Comparison of ENCODE assay signal across 17 cellular contexts in the genomic region with DNA sequence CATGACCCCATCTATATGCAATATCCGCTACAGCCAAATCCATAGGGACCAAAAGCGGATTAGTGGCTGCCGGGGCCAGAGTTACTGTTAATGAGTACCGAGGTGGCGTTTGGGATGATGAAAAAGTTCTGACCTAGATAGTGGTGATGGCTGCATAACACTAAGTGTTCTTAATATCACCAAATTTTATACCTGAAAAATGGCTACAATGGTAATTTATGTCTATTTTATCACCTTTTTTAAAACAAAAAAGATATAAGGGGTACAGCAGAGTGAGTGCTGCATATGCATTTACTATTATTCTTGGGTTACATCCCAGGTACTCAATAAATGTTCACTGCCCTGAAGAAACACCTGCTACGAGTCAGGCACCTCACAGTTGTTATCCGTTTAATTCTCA. TPM values are rescaled to one million over a fixed set of nuclear protein-coding genes. Genes with fewer than 3 reads are reported as not detected.
"Had no signal": no experiment of that assay in that cellular context is flagged by ENCODE, and none has a peak within 500 bp of the region (broad histone marks: within the 10 kb centered on the region; RNA-seq: fewer than 3 reads in every experiment).

No MANE protein-coding gene starts in this region.

- ATAC-seq: activated CD8-positive, alpha-beta memory T cell treated with anti-CD3 and anti-CD28 coated beads, Interleukin-2, amount 10 ng/mL, durations not matched to agents 7 days and 5 days; gastroesophageal sphincter; heart left ventricle; sciatic nerve had no signal

- DNase-seq: activated CD4-positive, alpha-beta memory T cell treated with anti-CD3 and anti-CD28 coated beads, Interleukin-2, amount 10 ng/mL, durations not matched to agents 7 days and 5 days; activated CD8-positive, alpha-beta memory T cell treated with anti-CD3 and anti-CD28 coated beads, Interleukin-2, amount 10 ng/mL, durations not matched to agents 7 days and 5 days; aorta; cerebellar nuclear complex; cortex of kidney; kidney glomerular epithelial cell had no signal

- H3K9me3 ChIP-seq: breast epithelium, esophagus muscularis mucosa, gastroesophageal sphincter, heart left ventricle, ovary had no signal

- H3K27ac ChIP-seq: breast epithelium, esophagus muscularis mucosa, gastroesophageal sphincter, heart left ventricle, ovary had no signal

- H3K4me3 ChIP-seq: ovary had no signal

- H3K36me3 ChIP-seq: breast epithelium, esophagus muscularis mucosa, gastroesophageal sphincter, heart left ventricle, ovary had no signal

RNA-seq across cellular contexts. Expression of a gene that starts 0.8 kb away (rescaled TPM):
- total RNA-seq: activated B cell treated with CpG ODN at 0.5 μM for 24 hours; activated CD4-positive, alpha-beta memory T cell treated with anti-CD3 and anti-CD28 coated beads, Interleukin-2, amount 10 ng/mL, durations not matched to agents 7 days and 5 days; activated CD8-positive, alpha-beta memory T cell treated with anti-CD3 and anti-CD28 coated beads, Interleukin-2, amount 10 ng/mL, durations not matched to agents 7 days and 5 days; aorta; breast epithelium; gastroesophageal sphincter; heart left ventricle; left ventricle myocardium superior; myocyte; ovary; smooth muscle cell had no signal
- polyA plus RNA-seq: aorta, heart left ventricle, smooth muscle cell had no signal

RNA-seq across cellular contexts. Expression of a gene that starts 3.0 kb away (rescaled TPM):
- total RNA-seq: activated CD4-positive, alpha-beta memory T cell treated with anti-CD3 and anti-CD28 coated beads, Interleukin-2, amount 10 ng/mL, durations not matched to agents 7 days and 5 days; activated CD8-positive, alpha-beta memory T cell treated with anti-CD3 and anti-CD28 coated beads, Interleukin-2, amount 10 ng/mL, durations not matched to agents 7 days and 5 days; smooth muscle cell had no signal
- polyA plus RNA-seq: smooth muscle cell had no signal

RNA-seq across cellular contexts. Expression of a gene that starts 6.8 kb away (rescaled TPM):
- total RNA-seq: activated CD4-positive, alpha-beta memory T cell treated with anti-CD3 and anti-CD28 coated beads, Interleukin-2, amount 10 ng/mL, durations not matched to agents 7 days and 5 days; activated CD8-positive, alpha-beta memory T cell treated with anti-CD3 and anti-CD28 coated beads, Interleukin-2, amount 10 ng/mL, durations not matched to agents 7 days and 5 days; myocyte; smooth muscle cell had no signal
- polyA plus RNA-seq: smooth muscle cell had no signal

RNA-seq across cellular contexts. Expression of a gene that starts 13.7 kb away (rescaled TPM):
- total RNA-seq: activated B cell treated with CpG ODN at 0.5 μM for 24 hours; activated CD4-positive, alpha-beta memory T cell treated with anti-CD3 and anti-CD28 coated beads, Interleukin-2, amount 10 ng/mL, durations not matched to agents 7 days and 5 days; activated CD8-positive, alpha-beta memory T cell treated with anti-CD3 and anti-CD28 coated beads, Interleukin-2, amount 10 ng/mL, durations not matched to agents 7 days and 5 days; left ventricle myocardium superior; myocyte; smooth muscle cell had no signal
- polyA plus RNA-seq: aorta, heart left ventricle, ovary, smooth muscle cell had no signal

RNA-seq across cellular contexts. Expression of a gene that starts 27.0 kb away (rescaled TPM):
- total RNA-seq: activated B cell treated with CpG ODN at 0.5 μM for 24 hours; activated CD4-positive, alpha-beta memory T cell treated with anti-CD3 and anti-CD28 coated beads, Interleukin-2, amount 10 ng/mL, durations not matched to agents 7 days and 5 days; activated CD8-positive, alpha-beta memory T cell treated with anti-CD3 and anti-CD28 coated beads, Interleukin-2, amount 10 ng/mL, durations not matched to agents 7 days and 5 days; aorta; breast epithelium; esophagus muscularis mucosa; gastroesophageal sphincter; heart left ventricle; left ventricle myocardium superior; myocyte; sciatic nerve; smooth muscle cell; temporal lobe had no signal
- polyA plus RNA-seq: aorta, heart left ventricle, ovary, smooth muscle cell had no signal
